In genomic region chr3:139281096-139281495, GRCh38 we compare ENCODE assay signal across 25 cellular contexts.
DNase-seq lines count a peak whose midpoint lies in the region; ATAC-seq, FAIRE-seq and TF ChIP-seq lines count a peak whose summit lies in the region.
"Had no signal": no experiment of that assay in that cellular context is flagged by ENCODE, and none has a peak within 500 bp of the region (broad histone marks: within the 10 kb centered on the region; RNA-seq: fewer than 3 reads in every experiment).

No MANE protein-coding gene starts in this region.

- H3K9ac ChIP-seq in IMR-90 (ENCODE audit: low read depth, low read length) = no peak overlapping the region
- no peak overlapping the region for H3K9ac ChIP-seq in K562 (ENCODE audit: insufficient read depth in 1 of 2, low read depth in 2 of 2, low read length in 2 of 2)
- H3K9ac ChIP-seq in mesenchymal stem cell (ENCODE audit: low read length) = no peak overlapping the region

- no peak for TF ChIP-seq EP300 in K562 (IDR thresholded peaks at IDR 0.05; ENCODE audit: low read length)

- H3K9me3 ChIP-seq in BE2C = no peaks in the 10 kb centered on the region
- peaks cover 2% of the 10 kb centered on the region; the same call in 1 of the 2 replicates for H3K9me3 ChIP-seq in IMR-90 (ENCODE audit: control insufficient read depth, insufficient read depth, low read length)
- no peaks in the 10 kb centered on the region; the same call in 1 of the 2 replicates for H3K9me3 ChIP-seq in K562 (replicated peaks; ENCODE audit: control insufficient read depth, insufficient read depth, low read depth, low read length)
- H3K9me3 ChIP-seq in mesenchymal stem cell (ENCODE audit: control insufficient read depth, low read length) = no peaks in the 10 kb centered on the region
- H3K9me3 ChIP-seq: ovary, thyroid gland had no signal

- dilution Hi-C loops in IMR-90 (cut with HindIII; ENCODE audit: low sequenced_read_pairs, unreplicated experiment) = no loop called here

- no peaks in the 10 kb centered on the region; the same call in 1 of the 2 replicates for H3K9me1 ChIP-seq in IMR-90 (ENCODE audit: insufficient read depth, low read length)
- no peaks in the 10 kb centered on the region for H3K9me1 ChIP-seq in K562 (ENCODE audit: control insufficient read depth, insufficient read depth, low read length)

- H4K20me1 ChIP-seq in IMR-90 (ENCODE audit: insufficient read depth, low read length) (no peaks in the 10 kb centered on the region), K562 (replicated peaks; ENCODE audit: control insufficient read depth, insufficient read depth, low read length) (no peaks in the 10 kb centered on the region)

- CTCF ChIA-PET in IMR-90 (lab: Yijun Ruan, JAX) (interaction anchor here (1.0 kb wide), 1 partner anchor 9 kb away, joined by 3 read pairs; no protein-coding TSS in a partner anchor), K562 (lab: Yijun Ruan, JAX; ENCODE audit: low intra/inter-chr PET ratio) (no interaction called here)

- TF ChIP-seq RAD21 in IMR-90 (IDR thresholded peaks at IDR 0.05; ENCODE audit: low read length) (no peak), K562 (CRISPR knock-in tag; conservative IDR thresholded peaks at IDR 0.05 in 1 of 2, IDR thresholded peaks at IDR 0.05 in 1 of 2) (no peak)

- in situ Hi-C loops in IMR-90 (cut with MboI; ENCODE audit: low sequenced_read_pairs) = no loop called here
- in situ Hi-C loops in K562 (cut with MboI) = no loop called here

- no peak overlapping the region for H3K23ac ChIP-seq in IMR-90 (ENCODE audit: low read depth, low read length)
- no peak overlapping the region for H3K23ac ChIP-seq in mesenchymal stem cell (ENCODE audit: low read length in 2 of 2)

- H4K5ac ChIP-seq in IMR-90 (ENCODE audit: low read depth, low read length) = no peak overlapping the region

- H3K27ac ChIP-seq in IMR-90 (ENCODE audit: insufficient read depth, low read length) = no peak overlapping the region
- H3K27ac ChIP-seq in K562 (ENCODE audit: extremely low read depth, low read depth, low read length) = no peak overlapping the region
- no peak overlapping the region for H3K27ac ChIP-seq in mesenchymal stem cell (ENCODE audit: low read length, poor library complexity, severe bottlenecking)
- H3K27ac ChIP-seq: HL-60, ovary, thyroid gland had no signal

- no peak overlapping the region for H2BK120ac ChIP-seq in IMR-90 (ENCODE audit: low read depth, low read length)
- no peak overlapping the region for H2BK120ac ChIP-seq in mesenchymal stem cell (ENCODE audit: low read depth, low read length)

- no peaks in the 10 kb centered on the region for H3K27me3 ChIP-seq in BE2C
- H3K27me3 ChIP-seq in IMR-90 (ENCODE audit: control insufficient read depth, insufficient read depth, low read length) = peaks cover 3% of the 10 kb centered on the region; the same call in 1 of the 2 replicates
- H3K27me3 ChIP-seq in K562 (ENCODE audit: control insufficient read depth in 2 of 2, insufficient read depth in 2 of 2, low read length in 2 of 2) = no peaks in the 10 kb centered on the region
- no peaks in the 10 kb centered on the region for H3K27me3 ChIP-seq in mesenchymal stem cell (ENCODE audit: control insufficient read depth in 1 of 2, insufficient read depth in 1 of 2, low read length in 2 of 2)
- H3K27me3 ChIP-seq: ovary, thyroid gland had no signal

- no peaks in the 10 kb centered on the region for H3K79me2 ChIP-seq in K562 (ENCODE audit: control insufficient read depth, insufficient read depth, low read length)

- DNase-seq in BE2C (no peak), IMR-90 (no peak), K562 (ENCODE audit: extremely low read depth in 1 of 4, low spot score in 3 of 4) (no peak), mesenchymal stem cell (peak; percentile 11), A172 (ENCODE audit: low spot score) (no peak), KG1 (lab: John Stamatoyannopoulos, UW) (no peak), NCI-H1436 treated with DMSO at 0.1 percent for 48 hours (lab: John Stamatoyannopoulos, UW) (no peak)
- DNase-seq: activated CD4-positive, alpha-beta memory T cell treated with anti-CD3 and anti-CD28 coated beads for 36 hours; activated naive CD4-positive, alpha-beta T cell; activated T-cell treated with anti-CD3 and anti-CD28 coated beads for 4 hours; Calu3; foreskin melanocyte; mesendoderm; naive thymus-derived CD8-positive, alpha-beta T cell; NCI-H1092; OCI-M1; ovary; SHP77 treated with DMSO at 0.1 percent for 48 hours; thyroid gland had no signal

- H2AK9ac ChIP-seq in IMR-90 (replicated peaks; ENCODE audit: low read depth, low read length, poor library complexity) = no peak overlapping the region

- H3K4me3 ChIP-seq in BE2C (ENCODE audit: low read depth, low read length) (peak overlapping the region; percentile 51), IMR-90 (ENCODE audit: insufficient read depth, low read depth, low read length) (no peak overlapping the region), K562 (no peak overlapping the region), mesenchymal stem cell (ENCODE audit: insufficient read depth in 1 of 2, low read depth in 1 of 2, low read length in 2 of 2) (no peak overlapping the region)
- H3K4me3 ChIP-seq: GM12878, ovary, thyroid gland had no signal

- H2AK5ac ChIP-seq in IMR-90 (ENCODE audit: low read depth, low read length) (no peak overlapping the region), mesenchymal stem cell (ENCODE audit: low read length, severe bottlenecking) (no peak overlapping the region)

- H4K8ac ChIP-seq in IMR-90 (ENCODE audit: low read depth in 2 of 2, low read length in 2 of 2) = no peak overlapping the region
- H4K8ac ChIP-seq in mesenchymal stem cell (ENCODE audit: low read length) = no peak overlapping the region

- FAIRE-seq in K562 (lab: Jason Lieb, UNC) = no peak
- FAIRE-seq: GM12878 had no signal

- TF ChIP-seq CTCF in BE2C (IDR thresholded peaks at IDR 0.05; ENCODE audit: low read depth, low read length) = 0 out of 2 replicates have a peak, but pooled peaks have one; percentile 2
- TF ChIP-seq CTCF in IMR-90 (conservative IDR thresholded peaks at IDR 0.05; ENCODE audit: low read depth, low read length) = no peak
- TF ChIP-seq CTCF in K562 (IDR thresholded peaks at IDR 0.05 in 2 of 3, conservative IDR thresholded peaks at IDR 0.05 in 1 of 3; ENCODE audit: insufficient read depth in 2 of 3, low read depth in 1 of 3, low read length in 3 of 3) = no peak

- WGBS in IMR-90 (ENCODE audit: extremely low coverage in 2 of 2, insufficient read length in 1 of 2), 2 experiments = 60% methylated on average over 1 of the region's 2 CpGs; no CpG with 5 or more reads in 1 of the 2 experiments
- 58% methylated on average over 2 of the region's 2 CpGs for WGBS in K562 (ENCODE audit: insufficient coverage, low coverage, missing lambda C conversion rate)
- 79% methylated on average over 2 of the region's 2 CpGs for WGBS in mesenchymal stem cell

- intact Hi-C loops in IMR-90 (cut with micrococcal nuclease) (no loop called here), K562 (cut with micrococcal nuclease) (no loop called here)

- H3K14ac ChIP-seq in IMR-90 (replicated peaks; ENCODE audit: low read depth, low read length) = no peak overlapping the region
- H3K14ac ChIP-seq in mesenchymal stem cell (ENCODE audit: low read length in 2 of 2) = no peak overlapping the region

- H2BK5ac ChIP-seq in IMR-90 (ENCODE audit: low read depth, low read length, poor library complexity, severe bottlenecking) (no peak overlapping the region), mesenchymal stem cell (ENCODE audit: low read depth, low read length, poor library complexity, severe bottlenecking) (no peak overlapping the region)

- H3K4me2 ChIP-seq in IMR-90 (ENCODE audit: low read depth, low read length) (no peak overlapping the region), K562 (ENCODE audit: insufficient read depth, low read length) (no peak overlapping the region), mesenchymal stem cell (ENCODE audit: low read length, poor library complexity, severe bottlenecking) (no peak overlapping the region)

- H4K91ac ChIP-seq in IMR-90 (ENCODE audit: insufficient read depth, low read depth, low read length) (no peak overlapping the region), mesenchymal stem cell (ENCODE audit: low read length) (no peak overlapping the region)

- BruUV-seq in IMR-90 (replicated peaks; lab: Mats Ljungman, UMichigan) = no TSS peak
- no TSS peak for BruUV-seq in K562 (replicated peaks; lab: Mats Ljungman, UMichigan)

- no peak overlapping the region for H2BK12ac ChIP-seq in mesenchymal stem cell (ENCODE audit: low read length in 2 of 2)

- H2BK15ac ChIP-seq in IMR-90 (ENCODE audit: low read depth, low read length) (no peak overlapping the region), mesenchymal stem cell (ENCODE audit: low read depth, poor library complexity, severe bottlenecking) (no peak overlapping the region)

- no peaks in the 10 kb centered on the region for H3K36me3 ChIP-seq in BE2C
- no peaks in the 10 kb centered on the region for H3K36me3 ChIP-seq in IMR-90 (ENCODE audit: control insufficient read depth, insufficient read depth, low read length)
- H3K36me3 ChIP-seq in K562 (ENCODE audit: control insufficient read depth, insufficient read depth, low read length) = no peaks in the 10 kb centered on the region
- H3K36me3 ChIP-seq in mesenchymal stem cell (ENCODE audit: control insufficient read depth in 1 of 2, insufficient read depth in 2 of 2, low read depth in 1 of 2, low read length in 2 of 2) = no peaks in the 10 kb centered on the region
- H3K36me3 ChIP-seq: ovary, thyroid gland had no signal

- H3K79me1 ChIP-seq in IMR-90 (ENCODE audit: low read depth in 1 of 2, low read length in 2 of 2) = no peaks in the 10 kb centered on the region
- H3K79me1 ChIP-seq in mesenchymal stem cell (replicated peaks; ENCODE audit: low read length, poor library complexity, severe bottlenecking) = no peaks in the 10 kb centered on the region

- H3K4ac ChIP-seq in IMR-90 (ENCODE audit: low read depth, low read length) (no peak overlapping the region), mesenchymal stem cell (ENCODE audit: low read depth in 1 of 2, low read length in 2 of 2) (no peak overlapping the region)

- H3K56ac ChIP-seq in IMR-90 (ENCODE audit: extremely low read depth, insufficient read depth, low read length) = no peak overlapping the region

- H2AFZ ChIP-seq in IMR-90 (replicated peaks; ENCODE audit: low read length, poor library complexity) = no peak overlapping the region
- no peak overlapping the region for H2AFZ ChIP-seq in K562 (ENCODE audit: low read depth, low read length)
- H2AFZ ChIP-seq in mesenchymal stem cell (ENCODE audit: low read depth, low read length) = no peak overlapping the region

- TF ChIP-seq POLR2A in IMR-90 (IDR thresholded peaks at IDR 0.05; ENCODE audit: low read depth, low read length) (no peak), K562 (conservative IDR thresholded peaks at IDR 0.05) (no peak)

- H2BK20ac ChIP-seq in IMR-90 (ENCODE audit: low read depth, low read length) = no peak overlapping the region

- ATAC-seq in IMR-90 (ENCODE audit: low read depth) (peak; percentile 75), K562 (no peak), HG03378 (IDR thresholded peaks at IDR 0.05; ENCODE audit: unreplicated experiment) (no peak)
- ATAC-seq: GM12878; HCT116; naive thymus-derived CD8-positive, alpha-beta T cell; sciatic nerve; stimulated activated memory B cell treated with anti-CD40 and anti-IgM and Interleukin-4, amounts not matched to agents 10 μg/mL and 1 μg/mL and 100 μg/mL, for 72 hours had no signal

- H3K18ac ChIP-seq in IMR-90 (ENCODE audit: low read depth, low read length) = no peak overlapping the region
- no peak overlapping the region for H3K18ac ChIP-seq in mesenchymal stem cell (ENCODE audit: low read depth in 1 of 2, low read length in 2 of 2)

- POLR2A ChIA-PET in IMR-90 (lab: Charles Lee; ENCODE audit: unreplicated experiment) = no interaction called here
- POLR2A ChIA-PET in K562 (lab: Yijun Ruan, JAX) = interaction anchor here (0.6 to 1.1 kb wide), 2 partner anchors 11 to 115 kb away, joined by 3 read pairs; no protein-coding TSS in a partner anchor

- H3K4me1 ChIP-seq in BE2C = no peaks in the 10 kb centered on the region
- H3K4me1 ChIP-seq in IMR-90 (ENCODE audit: control insufficient read depth, insufficient read depth, low read length) = no peaks in the 10 kb centered on the region
- H3K4me1 ChIP-seq in K562 (replicated peaks in 1 of 2; ENCODE audit: control insufficient read depth in 2 of 2, insufficient read depth in 2 of 2, low read length in 2 of 2) = peaks cover 7 to 10% of the 10 kb centered on the region in 2 experiments; a peak in 3 of 5 replicates
- H3K4me1 ChIP-seq in mesenchymal stem cell (ENCODE audit: control insufficient read depth, insufficient read depth, low read depth, low read length) = no peaks in the 10 kb centered on the region
